ENCODE assay signal across 11 cellular contexts in genomic region chr20:52152921-52153320, GRCh38.
"Had no signal": no experiment of that assay in that cellular context is flagged by ENCODE, and none has a peak within 500 bp of the region (broad histone marks: within the 10 kb centered on the region; RNA-seq: fewer than 3 reads in every experiment).

No MANE protein-coding gene starts in this region.

- H3K4me1 ChIP-seq: HAP-1 had no signal

- H3K9me3 ChIP-seq: HAP-1 had no signal

- H3K4me3 ChIP-seq: GM23248, GM23338, HAP-1 had no signal

- FAIRE-seq: H1, H54 had no signal

- H3K4me2 ChIP-seq: GM23338 had no signal

- H2AFZ ChIP-seq: GM23248, GM23338 had no signal

- H3K4me1 Mint-ChIP-seq: GM23338, H9 had no signal

- H3K27ac Mint-ChIP-seq: GM23338, HFFc6 had no signal

- H3K27ac ChIP-seq: GM23248 had no signal

- ATAC-seq: GM23338, HCT116 had no signal

- H3K4me3 Mint-ChIP-seq: GM23338, H9, HFFc6 had no signal

- DNase-seq: GM23248, GOT3, H7, H9, HCEC 1CT, HFFc6 had no signal

- H3K9ac ChIP-seq: GM23248 had no signal
